ENCODE assay signal across 8 cellular contexts in the genomic region with DNA sequence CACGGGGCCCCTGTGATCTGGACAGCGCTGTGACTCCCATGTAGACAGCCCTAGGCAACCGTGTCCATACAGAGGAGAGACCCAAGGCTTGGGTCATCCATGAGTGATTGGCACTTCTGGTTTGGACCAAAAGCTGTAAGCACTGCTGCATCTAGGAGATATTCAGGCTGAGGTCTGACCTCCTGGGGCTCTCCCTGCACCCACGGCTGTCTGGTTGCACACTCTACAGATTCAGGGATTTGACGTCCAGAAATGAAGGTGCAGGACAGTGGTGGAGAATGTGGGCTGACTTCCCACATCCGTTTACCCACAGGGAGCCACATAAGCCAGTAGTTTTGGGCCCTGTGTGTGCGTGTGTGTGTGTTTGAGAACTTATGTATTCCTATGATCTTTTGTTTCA.
"Had no signal": no experiment of that assay in that cellular context is flagged by ENCODE, and none has a peak within 500 bp of the region (broad histone marks: within the 10 kb centered on the region; RNA-seq: fewer than 3 reads in every experiment).

No MANE protein-coding gene starts in this region.

- H3K4me3 ChIP-seq: GM23338, HAP-1 had no signal

- H3K9me3 Mint-ChIP-seq: HFFc6 had no signal

- H3K4me3 Mint-ChIP-seq: GM23338, HFFc6 had no signal

- H3K4me1 ChIP-seq: HAP-1 had no signal

- H3K27ac Mint-ChIP-seq: GM23338, HFFc6 had no signal

- FAIRE-seq: HTR-8/SVneo had no signal

- H3K9me3 ChIP-seq: HAP-1 had no signal

- DNase-seq: H7, HFFc6, IMR-90, KBM-7 had no signal

- ATAC-seq: GM23338, HCT116 had no signal

- H3K36me3 ChIP-seq: HAP-1 had no signal
